7 cellular contexts compared by ENCODE assay signal in the genomic region with DNA sequence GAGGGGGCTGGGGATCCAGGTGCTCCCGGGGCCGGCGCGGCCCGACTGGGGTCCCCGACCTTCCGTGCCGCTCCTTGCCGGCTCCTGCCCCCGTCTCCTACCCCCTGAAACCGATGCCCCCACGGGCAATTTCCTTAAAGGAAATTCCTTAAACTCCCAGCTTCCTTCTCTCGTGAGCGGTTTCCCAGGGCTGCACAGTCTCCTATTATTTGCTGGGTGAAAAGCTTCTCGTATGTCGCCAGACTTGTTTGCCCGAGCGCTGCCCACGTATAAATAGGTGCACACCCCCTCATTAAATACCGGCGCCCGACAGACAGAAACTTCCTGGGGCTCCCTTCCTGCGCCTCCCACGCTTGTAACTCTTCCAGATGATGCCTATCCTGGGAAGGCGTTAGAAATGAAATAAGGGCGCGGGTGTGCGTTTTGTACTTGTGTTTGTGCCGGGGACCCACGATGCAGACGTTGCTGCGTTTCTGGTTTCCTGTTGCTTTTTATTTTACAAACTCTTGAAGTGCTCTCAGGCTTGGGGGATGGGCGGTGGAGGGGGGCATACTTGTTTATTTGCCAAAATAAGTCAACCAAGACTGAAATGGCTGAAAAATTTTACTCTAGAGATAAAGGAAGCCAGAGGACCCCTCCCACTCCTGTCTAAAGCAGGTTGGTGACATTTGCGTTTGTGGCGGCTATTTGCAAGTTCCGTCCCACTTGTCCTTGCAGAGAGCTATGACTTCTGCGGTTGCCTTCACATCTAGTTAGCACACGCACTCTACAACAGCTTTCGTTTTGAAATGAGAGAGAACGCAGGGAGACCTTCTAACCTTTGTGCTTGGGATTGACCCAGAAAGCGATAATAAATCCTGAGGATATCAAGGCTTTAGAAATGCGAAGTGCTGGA. TPM values are rescaled to one million over a fixed set of nuclear protein-coding genes. Genes with fewer than 3 reads are reported as not detected.
DNase-seq lines count a peak whose midpoint lies in the region; ATAC-seq and TF ChIP-seq lines count a peak whose summit lies in the region.

No MANE protein-coding gene starts in this region.

- intact Hi-C loops in body of pancreas (cut with DNase I): no loop called here

- H3K27me3 ChIP-seq in SJSA1 (replicated peaks): no peaks in the 10 kb centered on the region
- H3K27me3 ChIP-seq in body of pancreas: no peaks in the 10 kb centered on the region
- H3K27me3 ChIP-seq in iPS-20b (ENCODE audit: insufficient read depth, low read length): peaks cover 46% of the 10 kb centered on the region
- no peaks in the 10 kb centered on the region for H3K27me3 ChIP-seq in skeletal muscle tissue (ENCODE audit: control insufficient read depth in 3 of 3, insufficient read depth in 3 of 3, low read length in 3 of 3)

- DNase-seq in GM12865 (ENCODE audit: low read depth) (peak; percentile 79), SJSA1 (ENCODE audit: low read depth in 1 of 2, low spot score in 2 of 2) (peak in 1 of 2 experiments; percentile 23), body of pancreas (peak; percentile 49 to 78 (median 66))

- WGBS in body of pancreas, 2 donors: 0 to 1% methylated on average over 26 to 42 of the region's 42 CpGs

- TF ChIP-seq POLR2A in body of pancreas (IDR thresholded peaks at IDR 0.05): peak; percentile 18 to 71 (median 57)

- H3K9me3 ChIP-seq in SJSA1 (replicated peaks): no peaks in the 10 kb centered on the region
- H3K9me3 ChIP-seq in body of pancreas: no peaks in the 10 kb centered on the region
- no peaks in the 10 kb centered on the region for H3K9me3 ChIP-seq in iPS-20b (ENCODE audit: insufficient read depth, low read depth, low read length)
- no peaks in the 10 kb centered on the region for H3K9me3 ChIP-seq in skeletal muscle tissue (ENCODE audit: control insufficient read depth in 3 of 3, low read length in 3 of 3)

- H3K27ac ChIP-seq in SJSA1 (no peak overlapping the region), body of pancreas (peak overlapping the region; percentile 68 to 93 (median 83)), iPS-20b (ENCODE audit: low read length) (no peak overlapping the region), skeletal muscle tissue (ENCODE audit: low read depth, low read length) (no peak overlapping the region)

- ATAC-seq in HG03108 (IDR thresholded peaks at IDR 0.05; ENCODE audit: unreplicated experiment) (peak; percentile 49), body of pancreas (peak; percentile 27), HG03025 (IDR thresholded peaks at IDR 0.05; ENCODE audit: low FRiP score, unreplicated experiment) (no peak)

- no peak for TF ChIP-seq CTCF in GM12865 (IDR thresholded peaks at IDR 0.05; ENCODE audit: insufficient read depth, low read depth, low read length, missing control alignments)
- no peak for TF ChIP-seq CTCF in body of pancreas (IDR thresholded peaks at IDR 0.05)

- H3K9ac ChIP-seq in iPS-20b (ENCODE audit: low read depth, low read length) (peak overlapping the region; percentile 56; the same call in 1 of the 2 replicates), skeletal muscle tissue (ENCODE audit: low read depth in 1 of 3, low read length in 3 of 3) (peak overlapping the region; percentile 63 to 73 (median 64))

- H3K4me1 ChIP-seq in SJSA1 (replicated peaks) (peaks cover 33% of the 10 kb centered on the region), body of pancreas (peaks cover 55% of the 10 kb centered on the region), iPS-20b (ENCODE audit: insufficient read depth, low read length) (peaks cover 7% of the 10 kb centered on the region; the same call in 1 of the 2 replicates), skeletal muscle tissue (ENCODE audit: control insufficient read depth in 3 of 3, insufficient read depth in 3 of 3, low read length in 3 of 3) (peaks cover 15 to 23% (median 18%) of the 10 kb centered on the region in 3 donors)

- H3K4me3 ChIP-seq in GM12865 (ENCODE audit: low read depth, low read length) (peak overlapping the region; percentile 74), SJSA1 (peak overlapping the region; percentile 54), body of pancreas (peak overlapping the region; percentile 19 to 61), iPS-20b (ENCODE audit: low read length) (peak overlapping the region; percentile 84), skeletal muscle tissue (ENCODE audit: low read length in 3 of 3) (peak overlapping the region; percentile 69 to 76 (median 72))

- H3K36me3 ChIP-seq in SJSA1 (no peaks in the 10 kb centered on the region), body of pancreas (replicated peaks in 1 of 2; ENCODE audit: insufficient read depth in 1 of 2, low read depth in 2 of 2) (no peaks in the 10 kb centered on the region), iPS-20b (ENCODE audit: insufficient read depth, low read depth, low read length) (no peaks in the 10 kb centered on the region), skeletal muscle tissue (ENCODE audit: control insufficient read depth in 3 of 3, insufficient read depth in 3 of 3, low read length in 3 of 3) (no peaks in the 10 kb centered on the region)

RNA-seq across cellular contexts. Expression of a gene that starts 1.0 kb away (rescaled TPM):
- 14.7 and 21.7 TPM in 2 replicates for total RNA-seq in SJSA1 (2014; rRNA removed; shearing (Covaris generic))
- total RNA-seq in body of pancreas (100 to 1,000 TPM; 111 to 183 TPM), skeletal muscle tissue (6.3 TPM)

RNA-seq across cellular contexts. Expression of a gene that starts 59.6 kb away (rescaled TPM):
- total RNA-seq in SJSA1 (2014; rRNA removed; shearing (Covaris generic)): 11.9 and 31.5 TPM in 2 replicates
- total RNA-seq in body of pancreas: 10 to 100 TPM; 18.7 to 46.8 TPM
- 11.5 TPM for total RNA-seq in skeletal muscle tissue

Comparison
In these comparisons a context has a peak if more than half of its experiments do, and no peak if none do; other contexts are left out.
1. H3K27ac ChIP-seq: peak in body of pancreas (4 of 4); none in SJSA1 (single experiment), iPS-20b (single experiment) and skeletal muscle tissue (single experiment).
2. Peak in every context shown above with its lines, with median percentiles within 50 percentile points of each other: H3K4me3 ChIP-seq.